1 cellular context compared by ENCODE assay signal in the genomic region with DNA sequence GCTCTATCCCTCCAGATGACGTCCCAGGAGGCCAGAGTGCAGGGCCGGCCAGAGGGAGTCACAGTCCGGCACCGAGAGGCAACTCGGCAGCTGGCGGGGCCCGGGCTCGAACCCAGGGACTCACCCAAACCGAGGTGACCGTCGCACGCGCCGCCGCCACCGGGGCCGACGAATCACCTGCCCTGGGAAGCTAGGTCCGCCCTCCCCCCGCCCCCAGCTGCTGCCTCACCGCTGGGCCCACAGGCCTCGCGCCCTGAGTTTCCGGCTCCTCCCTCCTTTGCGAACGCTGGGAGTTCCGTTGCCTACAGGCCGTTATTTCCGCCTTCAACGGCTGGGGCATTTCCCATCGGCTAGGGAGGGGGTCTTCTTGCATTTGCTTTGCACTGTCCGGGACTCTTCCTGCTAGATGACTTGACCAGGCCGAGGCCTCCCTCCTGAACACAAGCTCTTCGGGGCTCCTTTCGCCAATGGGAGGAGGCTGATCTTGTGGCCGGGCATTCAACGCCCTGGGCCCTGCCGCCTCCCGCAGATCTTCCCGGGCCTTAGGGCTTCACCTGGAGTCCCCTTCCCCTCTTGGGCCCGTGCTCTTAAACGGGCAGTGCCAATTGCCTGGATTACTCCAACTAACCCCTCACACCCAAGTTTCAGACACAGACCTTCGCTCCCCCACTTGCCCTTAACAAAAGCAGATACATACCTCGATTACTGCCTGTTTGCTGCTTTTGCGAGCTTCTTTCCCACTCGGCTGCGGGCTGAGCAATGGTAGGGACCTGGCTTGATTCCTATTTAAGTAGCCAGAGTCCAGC.
TF ChIP-seq lines count a peak whose summit lies in the region.

SNUPN (minus strand) TSS at position 184 of the 806 bp plus-strand sequence. CDS start 4,674 bp downstream, outside the sequence.

TF ChIP-seq in HEK293, 187 proteins besides CTCF, POLR2A, EP300 and RAD21 (continued from another document and continues in another):
- TF ChIP-seq ELK4 (IDR thresholded peaks at IDR 0.05; ENCODE audit: borderline replicate concordance, low read depth, low read length) (0 out of 2 replicates have a peak, but pooled peaks have one; percentile 59), PRDM10 (tag by site-specific recombination; IDR thresholded peaks at IDR 0.05) (peak; percentile 100), ZNF747 (tag by site-specific recombination; IDR thresholded peaks at IDR 0.05) (no peak), ZNF155 (tag by site-specific recombination; IDR thresholded peaks at IDR 0.05) (no peak), ZNF16 (tag by site-specific recombination; IDR thresholded peaks at IDR 0.05; ENCODE audit: low read depth) (no peak), ZNF350 (tag by site-specific recombination; IDR thresholded peaks at IDR 0.05) (no peak), ZNF555 (tag by site-specific recombination; conservative IDR thresholded peaks at IDR 0.05) (no peak), ZNF341 (tag by site-specific recombination; IDR thresholded peaks at IDR 0.05; ENCODE audit: low read depth) (peak; percentile 94), ZNF513 (tag by site-specific recombination; IDR thresholded peaks at IDR 0.05) (no peak), ZNF707 (tag by site-specific recombination; IDR thresholded peaks at IDR 0.05) (no peak), ZNF776 (tag by site-specific recombination; IDR thresholded peaks at IDR 0.05; ENCODE audit: borderline replicate concordance) (no peak), REST (tag by site-specific recombination; IDR thresholded peaks at IDR 0.05) (0 out of 2 replicates have a peak, but pooled peaks have one; percentile 11), IKZF3 (tag by site-specific recombination; IDR thresholded peaks at IDR 0.05) (peak; percentile 55; the same call in 1 of the 2 replicates), ZNF645 (tag by site-specific recombination; IDR thresholded peaks at IDR 0.05) (no peak), ZBTB11 (tag by site-specific recombination; conservative IDR thresholded peaks at IDR 0.05; ENCODE audit: low read depth) (peak; percentile 97), ZNF449 (tag by site-specific recombination; IDR thresholded peaks at IDR 0.05) (no peak), ZNF664 (tag by site-specific recombination; IDR thresholded peaks at IDR 0.05) (no peak), ZNF239 (tag by site-specific recombination; IDR thresholded peaks at IDR 0.05) (0 out of 2 replicates have a peak, but pooled peaks have one; percentile 42), ZSCAN4 (tag by site-specific recombination; IDR thresholded peaks at IDR 0.05) (no peak), ZNF248 (tag by site-specific recombination; IDR thresholded peaks at IDR 0.05) (no peak), ZNF621 (tag by site-specific recombination; IDR thresholded peaks at IDR 0.05) (no peak), ZNF169 (tag by site-specific recombination; IDR thresholded peaks at IDR 0.05) (no peak)
- TF ChIP-seq, protein P1, sequence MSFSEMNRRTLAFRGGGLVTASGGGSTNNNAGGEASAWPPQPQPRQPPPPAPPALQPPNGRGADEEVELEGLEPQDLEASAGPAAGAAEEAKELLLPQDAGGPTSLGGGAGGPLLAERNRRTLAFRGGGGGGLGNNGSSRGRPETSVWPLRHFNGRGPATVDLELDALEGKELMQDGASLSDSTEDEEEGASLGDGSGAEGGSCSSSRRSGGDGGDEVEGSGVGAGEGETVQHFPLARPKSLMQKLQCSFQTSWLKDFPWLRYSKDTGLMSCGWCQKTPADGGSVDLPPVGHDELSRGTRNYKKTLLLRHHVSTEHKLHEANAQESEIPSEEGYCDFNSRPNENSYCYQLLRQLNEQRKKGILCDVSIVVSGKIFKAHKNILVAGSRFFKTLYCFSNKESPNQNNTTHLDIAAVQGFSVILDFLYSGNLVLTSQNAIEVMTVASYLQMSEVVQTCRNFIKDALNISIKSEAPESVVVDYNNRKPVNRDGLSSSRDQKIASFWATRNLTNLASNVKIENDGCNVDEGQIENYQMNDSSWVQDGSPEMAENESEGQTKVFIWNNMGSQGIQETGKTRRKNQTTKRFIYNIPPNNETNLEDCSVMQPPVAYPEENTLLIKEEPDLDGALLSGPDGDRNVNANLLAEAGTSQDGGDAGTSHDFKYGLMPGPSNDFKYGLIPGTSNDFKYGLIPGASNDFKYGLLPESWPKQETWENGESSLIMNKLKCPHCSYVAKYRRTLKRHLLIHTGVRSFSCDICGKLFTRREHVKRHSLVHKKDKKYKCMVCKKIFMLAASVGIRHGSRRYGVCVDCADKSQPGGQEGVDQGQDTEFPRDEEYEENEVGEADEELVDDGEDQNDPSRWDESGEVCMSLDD (tag by site-specific recombination; IDR thresholded peaks at IDR 0.05), result peak; percentile 45
- TF ChIP-seq, protein P2, sequence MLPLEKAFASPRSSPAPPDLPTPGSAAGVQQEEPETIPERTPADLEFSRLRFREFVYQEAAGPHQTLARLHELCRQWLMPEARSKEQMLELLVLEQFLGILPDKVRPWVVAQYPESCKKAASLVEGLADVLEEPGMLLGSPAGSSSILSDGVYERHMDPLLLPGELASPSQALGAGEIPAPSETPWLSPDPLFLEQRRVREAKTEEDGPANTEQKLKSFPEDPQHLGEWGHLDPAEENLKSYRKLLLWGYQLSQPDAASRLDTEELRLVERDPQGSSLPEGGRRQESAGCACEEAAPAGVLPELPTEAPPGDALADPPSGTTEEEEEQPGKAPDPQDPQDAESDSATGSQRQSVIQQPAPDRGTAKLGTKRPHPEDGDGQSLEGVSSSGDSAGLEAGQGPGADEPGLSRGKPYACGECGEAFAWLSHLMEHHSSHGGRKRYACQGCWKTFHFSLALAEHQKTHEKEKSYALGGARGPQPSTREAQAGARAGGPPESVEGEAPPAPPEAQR (tag by site-specific recombination; IDR thresholded peaks at IDR 0.05), result peak; percentile 39; the same call in 1 of the 2 replicates
